8 cellular contexts compared by ENCODE assay signal in the genomic region with DNA sequence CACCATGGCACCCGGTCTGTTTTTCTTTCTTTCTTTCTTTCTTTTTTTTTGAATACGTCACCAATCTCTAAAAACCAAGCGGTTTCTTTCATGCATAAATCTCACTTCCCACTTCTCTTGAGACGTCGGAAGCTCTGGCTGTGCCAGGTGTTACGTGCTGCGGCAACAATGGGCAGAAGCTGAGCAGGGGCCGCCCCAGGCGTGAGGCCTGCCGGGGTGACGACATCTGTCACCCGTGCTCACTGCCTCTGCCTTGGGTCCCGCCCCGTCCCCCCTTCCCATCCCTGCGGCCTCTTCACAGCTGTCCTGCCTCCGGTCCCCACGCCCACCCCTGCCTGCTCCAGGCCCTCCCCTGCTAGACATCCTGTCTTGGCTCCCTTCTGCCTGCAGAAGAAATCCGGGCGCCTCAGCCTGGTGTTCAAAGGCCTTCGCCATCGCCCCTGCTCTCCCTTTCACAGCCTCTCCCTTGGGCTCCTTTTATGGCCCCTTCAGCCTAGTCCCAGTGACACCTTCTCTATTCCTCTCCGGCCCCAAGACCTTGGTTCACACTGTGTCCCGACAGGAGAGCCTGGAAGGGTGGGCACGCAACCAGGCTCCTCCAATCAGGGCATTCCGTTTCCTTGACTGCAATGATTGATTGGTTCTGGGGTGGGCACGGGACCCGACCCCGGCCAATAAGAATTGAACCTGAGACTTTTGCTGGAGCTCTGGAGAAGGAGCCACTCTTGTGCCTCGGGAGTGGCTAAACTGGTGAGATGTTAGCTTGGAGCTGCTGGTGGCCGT. TPM values are rescaled to one million over a fixed set of nuclear protein-coding genes. Genes with fewer than 3 reads are reported as not detected.
DNase-seq lines count a peak whose midpoint lies in the region; ATAC-seq and TF ChIP-seq lines count a peak whose summit lies in the region.

No MANE protein-coding gene starts in this region.

- H3K36me3 Mint-ChIP-seq in CD8-positive, alpha-beta memory T cell: no peaks in the 10 kb centered on the region
- H3K36me3 Mint-ChIP-seq in activated CD4-positive, alpha-beta T cell treated with anti-CD3 and anti-CD28 coated beads for 36 hours (ENCODE audit: low read depth): no peaks in the 10 kb centered on the region
- H3K36me3 Mint-ChIP-seq in stimulated activated naive CD8-positive, alpha-beta T cell treated with anti-CD3 and anti-CD28 coated beads, Interleukin-15, Interleukin-2, amounts not matched to agents 100 ng/mL and 50 ng/mL, for 24 hours (ENCODE audit: low read depth): no peaks in the 10 kb centered on the region
- no peaks in the 10 kb centered on the region for H3K36me3 Mint-ChIP-seq in progenitor cell of endocrine pancreas (ENCODE audit: insufficient read depth)

- H3K9me3 ChIP-seq in CD8-positive, alpha-beta memory T cell (ENCODE audit: low read length): no peaks in the 10 kb centered on the region
- H3K9me3 ChIP-seq in gastrocnemius medialis: no peaks in the 10 kb centered on the region

- peaks cover 41% of the 10 kb centered on the region for H3K4me1 ChIP-seq in CD8-positive, alpha-beta memory T cell (ENCODE audit: insufficient read depth, low read length)
- H3K4me1 ChIP-seq in gastrocnemius medialis: peaks cover 3 to 5% of the 10 kb centered on the region in 2 donors

- H3K27ac ChIP-seq in CD8-positive, alpha-beta memory T cell (ENCODE audit: low read depth, low read length): no peak overlapping the region
- no peak overlapping the region for H3K27ac ChIP-seq in gastrocnemius medialis

- in situ Hi-C loops in gastrocnemius medialis (cut with MboI; ENCODE audit: low sequenced_read_pairs in 4 of 4): loop anchor here in 3 of 4 donors (10.0 kb wide), 2 partner anchors 47 to 93 kb away; no protein-coding TSS in a partner anchor

- CTCF ChIA-PET in CD8-positive, alpha-beta memory T cell (lab: Charles Lee): interaction anchor here (6.3 kb wide), 1 partner anchor 94 kb away, joined by 61 read pairs; no protein-coding TSS in a partner anchor
- CTCF ChIA-PET in activated CD4-positive, alpha-beta T cell treated with anti-CD3 and anti-CD28 coated beads for 36 hours (lab: Charles Lee): interaction anchor here (1.3 to 4.3 kb wide), 2 partner anchors 91 to 97 kb away, joined by 3 to 61 read pairs; no protein-coding TSS in a partner anchor

- no peaks in the 10 kb centered on the region for H3K36me3 ChIP-seq in CD8-positive, alpha-beta memory T cell (ENCODE audit: insufficient read depth, low read length)
- H3K36me3 ChIP-seq in gastrocnemius medialis: no peaks in the 10 kb centered on the region

- H3K27me3 Mint-ChIP-seq in CD8-positive, alpha-beta memory T cell: no peaks in the 10 kb centered on the region
- H3K27me3 Mint-ChIP-seq in activated CD4-positive, alpha-beta T cell treated with anti-CD3 and anti-CD28 coated beads for 36 hours: no peaks in the 10 kb centered on the region
- no peaks in the 10 kb centered on the region for H3K27me3 Mint-ChIP-seq in stimulated activated naive CD8-positive, alpha-beta T cell treated with anti-CD3 and anti-CD28 coated beads, Interleukin-15, Interleukin-2, amounts not matched to agents 100 ng/mL and 50 ng/mL, for 24 hours
- H3K27me3 Mint-ChIP-seq in progenitor cell of endocrine pancreas: peaks cover 3% of the 10 kb centered on the region

- H3K4me3 Mint-ChIP-seq in CD8-positive, alpha-beta memory T cell: peak overlapping the region; percentile 14 to 86 (median 60)
- peak overlapping the region; percentile 48 for H3K4me3 Mint-ChIP-seq in activated CD4-positive, alpha-beta T cell treated with anti-CD3 and anti-CD28 coated beads for 36 hours
- H3K4me3 Mint-ChIP-seq in stimulated activated naive CD8-positive, alpha-beta T cell treated with anti-CD3 and anti-CD28 coated beads, Interleukin-15, Interleukin-2, amounts not matched to agents 100 ng/mL and 50 ng/mL, for 24 hours: peak overlapping the region; percentile 71
- no peak overlapping the region for H3K4me3 Mint-ChIP-seq in progenitor cell of endocrine pancreas (ENCODE audit: low read depth)

- no peak overlapping the region for H3K4me3 ChIP-seq in CD8-positive, alpha-beta memory T cell (ENCODE audit: low read length)
- no peak overlapping the region for H3K4me3 ChIP-seq in gastrocnemius medialis

- ATAC-seq in GM21360 (IDR thresholded peaks at IDR 0.05; ENCODE audit: unreplicated experiment) (peak; percentile 71), HG03521 (IDR thresholded peaks at IDR 0.05; ENCODE audit: unreplicated experiment) (peak; percentile 70), left ventricle myocardium superior (peak; percentile 26), gastrocnemius medialis (no peak)
- peak; percentile 93 for ATAC-seq in activated CD4-positive, alpha-beta T cell treated with anti-CD3 and anti-CD28 coated beads for 36 hours

- H3K4me1 Mint-ChIP-seq in CD8-positive, alpha-beta memory T cell: peaks cover 30 to 39% (median 35%) of the 10 kb centered on the region in 3 donors
- peaks cover 44% of the 10 kb centered on the region for H3K4me1 Mint-ChIP-seq in activated CD4-positive, alpha-beta T cell treated with anti-CD3 and anti-CD28 coated beads for 36 hours
- H3K4me1 Mint-ChIP-seq in stimulated activated naive CD8-positive, alpha-beta T cell treated with anti-CD3 and anti-CD28 coated beads, Interleukin-15, Interleukin-2, amounts not matched to agents 100 ng/mL and 50 ng/mL, for 24 hours (ENCODE audit: low read depth): peaks cover 57% of the 10 kb centered on the region
- H3K4me1 Mint-ChIP-seq in progenitor cell of endocrine pancreas (ENCODE audit: low read depth): no peaks in the 10 kb centered on the region

- intact Hi-C loops in activated CD4-positive, alpha-beta T cell treated with anti-CD3 and anti-CD28 coated beads for 36 hours (cut with DNase I, micrococcal nuclease): loop anchor here (1.0 to 5.0 kb wide), 7 partner anchors 18 to 351 kb away; a partner anchor contains a TSS
- intact Hi-C loops in left ventricle myocardium superior (cut with micrococcal nuclease) (no loop called here), gastrocnemius medialis (cut with DNase I; ENCODE audit: low total_unique reads) (loop anchor here (2.0 to 5.0 kb wide), 2 partner anchors 49 to 91 kb away; no protein-coding TSS in a partner anchor)

- peak; percentile 63 to 88 (median 72) for DNase-seq in CD8-positive, alpha-beta memory T cell
- DNase-seq in activated CD4-positive, alpha-beta T cell treated with anti-CD3 and anti-CD28 coated beads for 36 hours: peak; percentile 91
- DNase-seq in left ventricle myocardium superior: peak; percentile 55
- DNase-seq in progenitor cell of endocrine pancreas (ENCODE audit: low spot score, unreplicated experiment): no peak
- no peak for DNase-seq in gastrocnemius medialis

- H3K27me3 ChIP-seq in CD8-positive, alpha-beta memory T cell (ENCODE audit: insufficient read depth, low read length, poor library complexity, severe bottlenecking): no peaks in the 10 kb centered on the region
- H3K27me3 ChIP-seq in gastrocnemius medialis: no peaks in the 10 kb centered on the region

- POLR2A ChIA-PET in CD8-positive, alpha-beta memory T cell (lab: Charles Lee): no interaction called here
- POLR2A ChIA-PET in activated CD4-positive, alpha-beta T cell treated with anti-CD3 and anti-CD28 coated beads for 36 hours (lab: Charles Lee): interaction anchor here (1.0 kb wide), 1 partner anchor 232 kb away, joined by 3 read pairs; a partner anchor contains a TSS

- TF ChIP-seq POLR2A in gastrocnemius medialis (IDR thresholded peaks at IDR 0.05): no peak

- H3K9me3 Mint-ChIP-seq in CD8-positive, alpha-beta memory T cell: no peaks in the 10 kb centered on the region
- H3K9me3 Mint-ChIP-seq in activated CD4-positive, alpha-beta T cell treated with anti-CD3 and anti-CD28 coated beads for 36 hours (ENCODE audit: low read depth): no peaks in the 10 kb centered on the region
- H3K9me3 Mint-ChIP-seq in stimulated activated naive CD8-positive, alpha-beta T cell treated with anti-CD3 and anti-CD28 coated beads, Interleukin-15, Interleukin-2, amounts not matched to agents 100 ng/mL and 50 ng/mL, for 24 hours: no peaks in the 10 kb centered on the region
- H3K9me3 Mint-ChIP-seq in progenitor cell of endocrine pancreas (ENCODE audit: low read depth): no peaks in the 10 kb centered on the region

- TF ChIP-seq CTCF in progenitor cell of endocrine pancreas (IDR thresholded peaks at IDR 0.05; ENCODE audit: unreplicated experiment): no peak
- no peak for TF ChIP-seq CTCF in gastrocnemius medialis (IDR thresholded peaks at IDR 0.05 in 4 of 5, conservative IDR thresholded peaks at IDR 0.05 in 1 of 5)

- peak overlapping the region; percentile 18 to 98 (median 94) for H3K27ac Mint-ChIP-seq in CD8-positive, alpha-beta memory T cell
- H3K27ac Mint-ChIP-seq in activated CD4-positive, alpha-beta T cell treated with anti-CD3 and anti-CD28 coated beads for 36 hours: peak overlapping the region; percentile 87
- H3K27ac Mint-ChIP-seq in stimulated activated naive CD8-positive, alpha-beta T cell treated with anti-CD3 and anti-CD28 coated beads, Interleukin-15, Interleukin-2, amounts not matched to agents 100 ng/mL and 50 ng/mL, for 24 hours: peak overlapping the region; percentile 77
- H3K27ac Mint-ChIP-seq in progenitor cell of endocrine pancreas: no peak overlapping the region

RNA-seq across cellular contexts. Expression of a gene that starts 4.8 kb away (rescaled TPM):
- total RNA-seq in CD8-positive, alpha-beta memory T cell: under 1 TPM; 0.13 to 0.22 TPM
- polyA plus RNA-seq in CD8-positive, alpha-beta memory T cell: not detected
- total RNA-seq in activated CD4-positive, alpha-beta T cell treated with anti-CD3 and anti-CD28 coated beads for 36 hours: under 1 TPM; 0.72 to 0.89 TPM
- 0.17 TPM for total RNA-seq in left ventricle myocardium superior
- total RNA-seq in progenitor cell of endocrine pancreas: 0.19 and 0.60 TPM in 2 replicates
- total RNA-seq in gastrocnemius medialis: under 1 TPM in 3 of 4 donors, not detected in 1; 0.25 to 0.59 (median 0.38) TPM

RNA-seq across cellular contexts. Expression of a gene that starts 18.6 kb away (rescaled TPM):
- total RNA-seq in CD8-positive, alpha-beta memory T cell: 1 to 10 TPM; 2.3 to 2.7 TPM
- 1.1 TPM for polyA plus RNA-seq in CD8-positive, alpha-beta memory T cell
- total RNA-seq in activated CD4-positive, alpha-beta T cell treated with anti-CD3 and anti-CD28 coated beads for 36 hours: 1 to 10 TPM; 4.5 to 5.4 TPM
- total RNA-seq in left ventricle myocardium superior (3.4 TPM), progenitor cell of endocrine pancreas (3.3 and 3.6 TPM in 2 replicates), gastrocnemius medialis (1 to 10 TPM in 3 of 4 donors, under 1 TPM in 1; 0.44 to 5.1 (median 2.1) TPM)

RNA-seq across cellular contexts. Expression of a gene that starts 52.8 kb away (rescaled TPM):
- total RNA-seq in CD8-positive, alpha-beta memory T cell: 100 to 1,000 TPM; 108 to 111 TPM
- 105 TPM for polyA plus RNA-seq in CD8-positive, alpha-beta memory T cell
- 10 to 100 TPM; 92.6 to 98.3 TPM for total RNA-seq in activated CD4-positive, alpha-beta T cell treated with anti-CD3 and anti-CD28 coated beads for 36 hours
- total RNA-seq in left ventricle myocardium superior (5.8 TPM), progenitor cell of endocrine pancreas (54.0 and 59.2 TPM in 2 replicates), gastrocnemius medialis (1 to 10 TPM in 2 of 4 donors, under 1 TPM in 2; 0.89 to 1.4 (median 0.98) TPM)

Comparison
In these comparisons a context has a peak if more than half of its experiments do, and no peak if none do; other contexts are left out.
1. DNase-seq: peak in CD8-positive, alpha-beta memory T cell (5 of 5), activated CD4-positive, alpha-beta T cell treated with anti-CD3 and anti-CD28 coated beads for 36 hours (single experiment) and left ventricle myocardium superior (single experiment); none in progenitor cell of endocrine pancreas (single experiment) and gastrocnemius medialis (0 of 2).
2. ATAC-seq: peak in GM21360 (single experiment), HG03521 (single experiment), activated CD4-positive, alpha-beta T cell treated with anti-CD3 and anti-CD28 coated beads for 36 hours (single experiment) and left ventricle myocardium superior (single experiment); none in gastrocnemius medialis (0 of 2).